In genomic region chr10:103416436-103417147, GRCh38 we compare ENCODE assay signal across 8 cellular contexts. TPM values are rescaled to one million over a fixed set of nuclear protein-coding genes. Genes with fewer than 3 reads are reported as not detected.
DNase-seq lines count a peak whose midpoint lies in the region; ATAC-seq and TF ChIP-seq lines count a peak whose summit lies in the region.

No MANE protein-coding gene starts in this region.

- H3K4me3 Mint-ChIP-seq in activated CD8-positive, alpha-beta memory T cell treated with anti-CD3 and anti-CD28 coated beads, Interleukin-2, amount 10 ng/mL, durations not matched to agents 7 days and 5 days = no peak overlapping the region
- no peak overlapping the region for H3K4me3 Mint-ChIP-seq in neural crest cell

- H3K4me3 ChIP-seq in GM12875 (ENCODE audit: low read depth, low read length) = no peak overlapping the region

- peaks cover 61% of the 10 kb centered on the region for H3K36me3 Mint-ChIP-seq in activated CD8-positive, alpha-beta memory T cell treated with anti-CD3 and anti-CD28 coated beads, Interleukin-2, amount 10 ng/mL, durations not matched to agents 7 days and 5 days
- H3K36me3 Mint-ChIP-seq in neural crest cell (ENCODE audit: low read depth) = peaks cover 15% of the 10 kb centered on the region

- TF ChIP-seq CTCF in GM12875 (IDR thresholded peaks at IDR 0.05; ENCODE audit: borderline replicate concordance, insufficient read depth, low read depth, low read length) (peak; percentile 33; the same call in 1 of the 2 replicates), neural crest cell (conservative IDR thresholded peaks at IDR 0.05) (peak; percentile 79)

- no peaks in the 10 kb centered on the region for H3K27me3 Mint-ChIP-seq in activated CD8-positive, alpha-beta memory T cell treated with anti-CD3 and anti-CD28 coated beads, Interleukin-2, amount 10 ng/mL, durations not matched to agents 7 days and 5 days
- no peaks in the 10 kb centered on the region for H3K27me3 Mint-ChIP-seq in neural crest cell (ENCODE audit: low read depth)

- peak; percentile 73 for DNase-seq in AG08395 (ENCODE audit: low spot score)
- peak; percentile 0 for DNase-seq in NCI-H524 treated with DMSO at 0.1 percent for 48 hours (lab: John Stamatoyannopoulos, UW)
- DNase-seq in activated CD8-positive, alpha-beta memory T cell treated with anti-CD3 and anti-CD28 coated beads, Interleukin-2, amount 10 ng/mL, durations not matched to agents 7 days and 5 days = peak; percentile 81
- DNase-seq in fibroblast of gingiva (ENCODE audit: low read depth) = peak; percentile 55
- DNase-seq in neural crest cell (ENCODE audit: low read depth, low spot score) = peak; percentile 40
- peak; percentile 62 for DNase-seq in ureter (ENCODE audit: low spot score)
- DNase-seq in cortex of kidney (lab: John Stamatoyannopoulos, UW) = no peak

- peaks cover 2% of the 10 kb centered on the region for H3K4me1 Mint-ChIP-seq in activated CD8-positive, alpha-beta memory T cell treated with anti-CD3 and anti-CD28 coated beads, Interleukin-2, amount 10 ng/mL, durations not matched to agents 7 days and 5 days
- H3K4me1 Mint-ChIP-seq in neural crest cell = no peaks in the 10 kb centered on the region

- no peaks in the 10 kb centered on the region for H3K9me3 Mint-ChIP-seq in activated CD8-positive, alpha-beta memory T cell treated with anti-CD3 and anti-CD28 coated beads, Interleukin-2, amount 10 ng/mL, durations not matched to agents 7 days and 5 days (ENCODE audit: low read depth)
- no peaks in the 10 kb centered on the region for H3K9me3 Mint-ChIP-seq in neural crest cell

- peak overlapping the region; percentile 59 for H3K27ac Mint-ChIP-seq in activated CD8-positive, alpha-beta memory T cell treated with anti-CD3 and anti-CD28 coated beads, Interleukin-2, amount 10 ng/mL, durations not matched to agents 7 days and 5 days
- no peak overlapping the region for H3K27ac Mint-ChIP-seq in neural crest cell (ENCODE audit: unreplicated experiment)

- CTCF ChIA-PET in activated CD8-positive, alpha-beta memory T cell treated with anti-CD3 and anti-CD28 coated beads, Interleukin-2, amount 10 ng/mL, durations not matched to agents 7 days and 5 days (lab: Charles Lee) = interaction anchor here (0.7 to 9.4 kb wide), 25 partner anchors 8 to 269 kb away, joined by 3 to 175 read pairs (median 4); partner anchors contain the start of genes ATP5MK, CALHM2, CALHM3 and NEURL1

- ATAC-seq in activated CD8-positive, alpha-beta memory T cell treated with anti-CD3 and anti-CD28 coated beads, Interleukin-2, amount 10 ng/mL, durations not matched to agents 7 days and 5 days = peak; percentile 69

RNA-seq across cellular contexts. Expression of gene PDCD11, which starts 20.2 kb away (rescaled TPM):
- total RNA-seq in activated CD8-positive, alpha-beta memory T cell treated with anti-CD3 and anti-CD28 coated beads, Interleukin-2, amount 10 ng/mL, durations not matched to agents 7 days and 5 days = 10 to 100 TPM; 59.4 to 67.7 TPM
- total RNA-seq in neural crest cell (74.1 and 76.4 TPM in 2 replicates), ureter (47.2 TPM)

RNA-seq across cellular contexts. Expression of gene ATP5MK, which starts 20.3 kb away (rescaled TPM):
- total RNA-seq in activated CD8-positive, alpha-beta memory T cell treated with anti-CD3 and anti-CD28 coated beads, Interleukin-2, amount 10 ng/mL, durations not matched to agents 7 days and 5 days = 100 to 1,000 TPM; 274 to 387 TPM
- total RNA-seq in neural crest cell = 263 and 275 TPM in 2 replicates
- 344 TPM for total RNA-seq in ureter

RNA-seq across cellular contexts. Expression of gene CALHM2, which starts 35.6 kb away (rescaled TPM):
- total RNA-seq in activated CD8-positive, alpha-beta memory T cell treated with anti-CD3 and anti-CD28 coated beads, Interleukin-2, amount 10 ng/mL, durations not matched to agents 7 days and 5 days = 10 to 100 TPM; 65.6 to 93.4 TPM
- total RNA-seq in neural crest cell (not detected in 2 replicates), ureter (25.1 TPM)

RNA-seq across cellular contexts. Expression of gene CALHM1, which starts 42.1 kb away (rescaled TPM):
- 1 to 10 TPM in 1 of 2 experiments, under 1 TPM in 1; 0.47 to 1.1 TPM for total RNA-seq in activated CD8-positive, alpha-beta memory T cell treated with anti-CD3 and anti-CD28 coated beads, Interleukin-2, amount 10 ng/mL, durations not matched to agents 7 days and 5 days
- total RNA-seq in neural crest cell = not detected in 2 replicates
- not detected for total RNA-seq in ureter

RNA-seq across cellular contexts. Expression of gene TAF5, which starts 48.8 kb away (rescaled TPM):
- 10 to 100 TPM; 15.3 to 16.8 TPM for total RNA-seq in activated CD8-positive, alpha-beta memory T cell treated with anti-CD3 and anti-CD28 coated beads, Interleukin-2, amount 10 ng/mL, durations not matched to agents 7 days and 5 days
- total RNA-seq in neural crest cell (11.5 and 12.4 TPM in 2 replicates), ureter (1.6 TPM)

Comparison
In these comparisons a context has a peak if more than half of its experiments do, and no peak if none do; other contexts are left out.
1. RNA of gene CALHM2, which starts 35.6 kb away (total RNA-seq): 65.6 to 93.4 TPM in activated CD8-positive, alpha-beta memory T cell treated with anti-CD3 and anti-CD28 coated beads, Interleukin-2, amount 10 ng/mL, durations not matched to agents 7 days and 5 days and 25.1 TPM in ureter (single experiment); not detected in neural crest cell; every median in the first group is over 10 times any median in the second.